10 cellular contexts compared by ENCODE assay signal in the genomic region with DNA sequence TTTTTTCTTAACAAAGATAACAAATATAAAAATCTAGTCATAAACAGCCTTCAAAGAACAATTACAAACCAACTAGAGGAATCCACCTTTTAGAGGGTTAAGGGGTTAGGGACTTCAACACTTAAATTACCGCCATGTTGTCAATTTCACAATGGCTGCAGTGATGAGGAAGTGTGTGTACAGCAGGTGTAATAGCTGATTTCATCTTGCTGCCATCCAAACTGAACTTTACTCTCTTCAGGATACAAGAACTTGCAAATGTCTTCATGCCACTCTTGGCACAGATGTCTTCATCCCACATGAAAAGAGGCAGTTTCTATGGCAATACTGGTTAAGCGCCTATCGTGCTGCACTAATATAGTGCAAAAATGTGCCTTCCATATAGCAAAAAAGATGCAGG.
"Had no signal": no experiment of that assay in that cellular context is flagged by ENCODE, and none has a peak within 500 bp of the region (broad histone marks: within the 10 kb centered on the region; RNA-seq: fewer than 3 reads in every experiment).

No MANE protein-coding gene starts in this region.

- H3K27me3 Mint-ChIP-seq: IgD-negative memory B cell had no signal

- H3K27ac ChIP-seq: GM23248, HL-60 had no signal

- H3K9me3 ChIP-seq: HAP-1 had no signal

- H3K9ac ChIP-seq: GM23248 had no signal

- ATAC-seq: HCT116, HepG2, K562 had no signal

- DNase-seq: GM23248, GOT3, H7, HFFc6 had no signal

- H3K4me3 ChIP-seq: GM23248, HAP-1, K562 had no signal

- H3K4me3 Mint-ChIP-seq: HFFc6, IgD-negative memory B cell had no signal

- H3K27ac Mint-ChIP-seq: HFFc6, IgD-negative memory B cell had no signal

- H2AFZ ChIP-seq: GM23248 had no signal

- H3K36me3 Mint-ChIP-seq: IgD-negative memory B cell had no signal

- H3K9me3 Mint-ChIP-seq: IgD-negative memory B cell had no signal

- H3K36me3 ChIP-seq: HAP-1 had no signal

- H3K4me1 Mint-ChIP-seq: IgD-negative memory B cell had no signal
